Comparison of ENCODE assay signal across 22 cellular contexts in genomic region chr12:3019005-3019680, GRCh38. TPM values are rescaled to one million over a fixed set of nuclear protein-coding genes. Genes with fewer than 3 reads are reported as not detected.
"Had no signal": no experiment of that assay in that cellular context is flagged by ENCODE, and none has a peak within 500 bp of the region (broad histone marks: within the 10 kb centered on the region; RNA-seq: fewer than 3 reads in every experiment).

No MANE protein-coding gene starts in this region.

- ATAC-seq: activated naive CD8-positive, alpha-beta T cell treated with anti-CD3 and anti-CD28 coated beads, Interleukin-2, amount 50 U/mL, for 24 hours; activated T-cell treated with anti-CD3 and anti-CD28 coated beads, Interleukin-2, amount 50 U/mL, for 4 hours; activated T-helper 17 cell treated with anti-CD3 and anti-CD28 coated beads, Interleukin-2, amount 50 U/mL, for 72 hours; left lung; naive thymus-derived CD4-positive, alpha-beta T cell; stimulated activated naive B cell treated with anti-CD40 and anti-IgM and Interleukin-4, amounts not matched to agents 10 μg/mL and 1 μg/mL and 100 μg/mL, for 72 hours had no signal

- H3K27me3 Mint-ChIP-seq: activated CD4-positive, alpha-beta memory T cell treated with anti-CD3 and anti-CD28 coated beads for 36 hours; activated CD4-positive, alpha-beta T cell treated with anti-CD3 and anti-CD28 coated beads, Interleukin-2, amount 10 ng/mL, durations not matched to agents 24 days and 14 days; activated naive CD4-positive, alpha-beta T cell treated with anti-CD3 and anti-CD28 coated beads, Interleukin-2, amount 50 U/mL, for 24 hours had no signal

- H3K4me3 Mint-ChIP-seq: activated CD4-positive, alpha-beta memory T cell treated with anti-CD3 and anti-CD28 coated beads for 36 hours; activated CD4-positive, alpha-beta T cell treated with anti-CD3 and anti-CD28 coated beads, Interleukin-2, amount 10 ng/mL, durations not matched to agents 24 days and 14 days; activated naive CD4-positive, alpha-beta T cell treated with anti-CD3 and anti-CD28 coated beads, Interleukin-2, amount 50 U/mL, for 24 hours; activated naive CD8-positive, alpha-beta T cell treated with anti-CD3 and anti-CD28 coated beads, Interleukin-2, amount 50 U/mL, for 24 hours; activated T-cell treated with anti-CD3 and anti-CD28 coated beads, Interleukin-2, amount 50 U/mL, for 4 hours; activated T-helper 17 cell treated with anti-CD3 and anti-CD28 coated beads, Interleukin-2, amount 50 U/mL, for 72 hours; mesothelial cell of epicardium; naive thymus-derived CD4-positive, alpha-beta T cell; stimulated activated naive B cell treated with anti-CD40 and anti-IgM and Interleukin-4, amounts not matched to agents 10 μg/mL and 1 μg/mL and 100 μg/mL, for 72 hours had no signal

- H3K9me3 Mint-ChIP-seq: activated CD4-positive, alpha-beta memory T cell treated with anti-CD3 and anti-CD28 coated beads for 36 hours; activated CD4-positive, alpha-beta T cell treated with anti-CD3 and anti-CD28 coated beads, Interleukin-2, amount 10 ng/mL, durations not matched to agents 24 days and 14 days; activated naive CD4-positive, alpha-beta T cell treated with anti-CD3 and anti-CD28 coated beads, Interleukin-2, amount 50 U/mL, for 24 hours; activated naive CD8-positive, alpha-beta T cell treated with anti-CD3 and anti-CD28 coated beads, Interleukin-2, amount 50 U/mL, for 24 hours; activated T-cell treated with anti-CD3 and anti-CD28 coated beads, Interleukin-2, amount 50 U/mL, for 4 hours; activated T-helper 17 cell treated with anti-CD3 and anti-CD28 coated beads, Interleukin-2, amount 50 U/mL, for 72 hours; mesothelial cell of epicardium; stimulated activated naive B cell treated with anti-CD40 and anti-IgM and Interleukin-4, amounts not matched to agents 10 μg/mL and 1 μg/mL and 100 μg/mL, for 72 hours had no signal

- H3K27me3 ChIP-seq: breast epithelium, left lung, sigmoid colon, tibial nerve had no signal

- H3K4me1 Mint-ChIP-seq: activated naive CD4-positive, alpha-beta T cell treated with anti-CD3 and anti-CD28 coated beads, Interleukin-2, amount 50 U/mL, for 24 hours; activated naive CD8-positive, alpha-beta T cell treated with anti-CD3 and anti-CD28 coated beads, Interleukin-2, amount 50 U/mL, for 24 hours; activated T-helper 17 cell treated with anti-CD3 and anti-CD28 coated beads, Interleukin-2, amount 50 U/mL, for 72 hours; mesothelial cell of epicardium had no signal

- H3K4me3 ChIP-seq: breast epithelium, left lung, sigmoid colon, tibial nerve had no signal

- DNase-seq: activated CD4-positive, alpha-beta memory T cell treated with anti-CD3 and anti-CD28 coated beads for 36 hours; activated CD4-positive, alpha-beta T cell treated with anti-CD3 and anti-CD28 coated beads, Interleukin-2, amount 10 ng/mL, durations not matched to agents 24 days and 14 days; activated CD4-positive, CD25-positive, alpha-beta regulatory T cell treated with anti-CD3 and anti-CD28 coated beads, Interleukin-2, amount 50 U/mL, for 72 hours; activated naive CD8-positive, alpha-beta T cell treated with anti-CD3 and anti-CD28 coated beads, Interleukin-2, amount 50 U/mL, for 24 hours; activated T-cell treated with anti-CD3 and anti-CD28 coated beads, Interleukin-2, amount 50 U/mL, for 4 hours; dermis blood vessel endothelial cell; effector CD4-positive, alpha-beta T cell; kidney glomerular epithelial cell; left lung; naive thymus-derived CD4-positive, alpha-beta T cell; sigmoid colon; small intestine; stimulated activated CD4-positive, alpha-beta T cell treated with anti-CD3 and anti-CD28 coated beads, Interleukin-4, amount 100 ng/mL, for 24 hours; stimulated activated naive B cell treated with anti-CD40 and anti-IgM and Interleukin-4, amounts not matched to agents 10 μg/mL and 1 μg/mL and 100 μg/mL, for 72 hours; T1000; WERI-Rb-1 had no signal

- H3K36me3 Mint-ChIP-seq: activated CD4-positive, alpha-beta memory T cell treated with anti-CD3 and anti-CD28 coated beads for 36 hours; activated naive CD4-positive, alpha-beta T cell treated with anti-CD3 and anti-CD28 coated beads, Interleukin-2, amount 50 U/mL, for 24 hours; naive thymus-derived CD4-positive, alpha-beta T cell; stimulated activated naive B cell treated with anti-CD40 and anti-IgM and Interleukin-4, amounts not matched to agents 10 μg/mL and 1 μg/mL and 100 μg/mL, for 72 hours had no signal

- H3K27ac Mint-ChIP-seq: activated CD4-positive, alpha-beta memory T cell treated with anti-CD3 and anti-CD28 coated beads for 36 hours; activated CD4-positive, alpha-beta T cell treated with anti-CD3 and anti-CD28 coated beads, Interleukin-2, amount 10 ng/mL, durations not matched to agents 24 days and 14 days; activated naive CD8-positive, alpha-beta T cell treated with anti-CD3 and anti-CD28 coated beads, Interleukin-2, amount 50 U/mL, for 24 hours; activated T-helper 17 cell treated with anti-CD3 and anti-CD28 coated beads, Interleukin-2, amount 50 U/mL, for 72 hours; mesothelial cell of epicardium; naive thymus-derived CD4-positive, alpha-beta T cell; stimulated activated naive B cell treated with anti-CD40 and anti-IgM and Interleukin-4, amounts not matched to agents 10 μg/mL and 1 μg/mL and 100 μg/mL, for 72 hours had no signal

- H3K4me1 ChIP-seq: breast epithelium, sigmoid colon, tibial nerve had no signal

- H3K27ac ChIP-seq: breast epithelium, left lung, sigmoid colon, tibial nerve, WERI-Rb-1 had no signal

- H3K36me3 ChIP-seq: breast epithelium had no signal

- H3K9me3 ChIP-seq: breast epithelium, left lung, sigmoid colon, tibial nerve had no signal

RNA-seq across cellular contexts. Expression of gene TSPAN9, which starts 58.0 kb away (rescaled TPM):
- total RNA-seq: T-helper 1 cell treated with Interleukin-12 subunit alpha and Interleukin-12 subunit beta and Interleukin-4 antibody, amounts not matched to agents 30 ng/mL and 1 ng/mL, for 36 hours had no signal

RNA-seq across cellular contexts. Expression of gene TEAD4, which starts 59.9 kb away (rescaled TPM):
- polyA plus RNA-seq: naive thymus-derived CD4-positive, alpha-beta T cell had no signal
